In genomic region chr21:34278451-34278850, GRCh38 we compare ENCODE assay signal across 21 cellular contexts.
"Had no signal": no experiment of that assay in that cellular context is flagged by ENCODE, and none has a peak within 500 bp of the region (broad histone marks: within the 10 kb centered on the region; RNA-seq: fewer than 3 reads in every experiment).

No MANE protein-coding gene starts in this region.

- H3K9me3 Mint-ChIP-seq: effector memory CD8-positive, alpha-beta T cell; endodermal cell; immature natural killer cell had no signal

- H3K4me1 Mint-ChIP-seq: endodermal cell, immature natural killer cell had no signal

- H3K4me3 Mint-ChIP-seq: dendritic cell treated with granulocyte-macrophage colony-stimulating factor and Interleukin-4, amounts not matched to agents 40 ng/mL and 50 ng/mL, for 4 days; effector memory CD8-positive, alpha-beta T cell; endodermal cell; immature natural killer cell; naive thymus-derived CD4-positive, alpha-beta T cell had no signal

- DNase-seq: colonic mucosa; cortex of kidney; effector CD8-positive, alpha-beta T cell; effector memory CD8-positive, alpha-beta T cell; endodermal cell; erythroblast; esophagus squamous epithelium; foreskin fibroblast; heart left ventricle; hypothalamus; immature natural killer cell; left cardiac atrium; left lung; left ventricle myocardium superior; lower lobe of right lung; mesenchymal stem cell; midbrain; naive thymus-derived CD4-positive, alpha-beta T cell had no signal

- ATAC-seq: effector memory CD8-positive, alpha-beta T cell; esophagus mucosa; gastroesophageal sphincter; heart left ventricle; left cardiac atrium; left lung; left ventricle myocardium superior; lower lobe of right lung; naive thymus-derived CD4-positive, alpha-beta T cell had no signal

- H3K27ac Mint-ChIP-seq: dendritic cell treated with granulocyte-macrophage colony-stimulating factor and Interleukin-4, amounts not matched to agents 40 ng/mL and 50 ng/mL, for 4 days; effector memory CD8-positive, alpha-beta T cell; endodermal cell; immature natural killer cell; naive thymus-derived CD4-positive, alpha-beta T cell had no signal
